In genomic region chr2:14425869-14426268, GRCh38 we compare ENCODE assay signal across 1 cellular context.
TF ChIP-seq lines count a peak whose summit lies in the region.

No MANE protein-coding gene starts in this region.

TF ChIP-seq in IMR-90, 13 proteins besides CTCF, POLR2A, EP300 and RAD21:
- no peak for TF ChIP-seq CHD1 (IDR thresholded peaks at IDR 0.05; ENCODE audit: low read depth, low read length)
- peak; percentile 24; the same call in 1 of the 2 replicates for TF ChIP-seq MAFK (IDR thresholded peaks at IDR 0.05; ENCODE audit: low read depth, low read length)
- TF ChIP-seq NFE2L2 (IDR thresholded peaks at IDR 0.05; ENCODE audit: low read depth, low read length): no peak
